ENCODE assay signal across 1 cellular context in the genomic region with DNA sequence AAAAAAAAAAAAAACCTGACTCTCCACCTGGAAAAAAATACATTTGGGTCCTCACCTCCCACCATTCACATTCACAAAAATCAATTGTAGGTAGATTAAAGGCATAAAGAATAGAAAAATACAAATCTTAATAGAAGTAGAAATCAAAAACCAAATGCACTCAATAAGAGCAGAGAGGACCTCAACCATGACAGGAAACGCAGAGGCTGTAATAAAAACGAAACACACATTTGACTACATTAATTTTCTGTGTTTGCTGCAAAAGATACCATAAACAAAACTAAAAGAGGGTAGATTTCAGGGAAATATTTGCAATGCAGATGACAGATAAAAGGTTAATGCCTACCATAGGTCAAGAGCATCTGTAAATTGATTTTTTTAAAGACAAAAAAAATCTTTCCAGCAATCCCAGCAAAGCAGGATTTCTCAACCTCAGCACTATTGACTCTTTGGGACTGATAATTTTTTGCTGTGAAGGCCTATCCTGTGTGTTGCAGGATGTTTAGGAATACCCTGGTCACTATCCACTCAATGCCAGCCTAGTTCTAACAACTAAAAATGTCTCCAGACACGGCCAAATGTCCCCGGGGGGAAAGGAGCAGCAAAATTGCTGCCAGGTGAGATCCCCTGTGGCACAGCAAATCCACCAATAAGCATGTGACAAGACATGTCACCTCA.
TF ChIP-seq lines count a peak whose summit lies in the region.

No MANE protein-coding gene starts in this region.

TF ChIP-seq in HepG2, 621 proteins besides CTCF, POLR2A, EP300 and RAD21 (continued from another document):
- TF ChIP-seq ZNF546 (CRISPR knock-in tag; conservative IDR thresholded peaks at IDR 0.05), result no peak
- no peak for TF ChIP-seq HMGA1 (CRISPR knock-in tag; conservative IDR thresholded peaks at IDR 0.05)
- TF ChIP-seq KLF12 (CRISPR knock-in tag; IDR thresholded peaks at IDR 0.05; ENCODE audit: borderline replicate concordance), result no peak
- no peak for TF ChIP-seq ZNF703 (CRISPR knock-in tag; IDR thresholded peaks at IDR 0.05; ENCODE audit: borderline replicate concordance)
- no peak for TF ChIP-seq GATAD2A (CRISPR knock-in tag; IDR thresholded peaks at IDR 0.05)
- TF ChIP-seq, protein P1, sequence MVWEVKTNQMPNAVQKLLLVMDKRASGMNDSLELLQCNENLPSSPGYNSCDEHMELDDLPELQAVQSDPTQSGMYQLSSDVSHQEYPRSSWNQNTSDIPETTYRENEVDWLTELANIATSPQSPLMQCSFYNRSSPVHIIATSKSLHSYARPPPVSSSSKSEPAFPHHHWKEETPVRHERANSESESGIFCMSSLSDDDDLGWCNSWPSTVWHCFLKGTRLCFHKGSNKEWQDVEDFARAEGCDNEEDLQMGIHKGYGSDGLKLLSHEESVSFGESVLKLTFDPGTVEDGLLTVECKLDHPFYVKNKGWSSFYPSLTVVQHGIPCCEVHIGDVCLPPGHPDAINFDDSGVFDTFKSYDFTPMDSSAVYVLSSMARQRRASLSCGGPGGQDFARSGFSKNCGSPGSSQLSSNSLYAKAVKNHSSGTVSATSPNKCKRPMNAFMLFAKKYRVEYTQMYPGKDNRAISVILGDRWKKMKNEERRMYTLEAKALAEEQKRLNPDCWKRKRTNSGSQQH (CRISPR knock-in tag; IDR thresholded peaks at IDR 0.05; ENCODE audit: low read depth), result no peak
- no peak for TF ChIP-seq KAT8 (CRISPR knock-in tag; IDR thresholded peaks at IDR 0.05)
- TF ChIP-seq, protein P2, sequence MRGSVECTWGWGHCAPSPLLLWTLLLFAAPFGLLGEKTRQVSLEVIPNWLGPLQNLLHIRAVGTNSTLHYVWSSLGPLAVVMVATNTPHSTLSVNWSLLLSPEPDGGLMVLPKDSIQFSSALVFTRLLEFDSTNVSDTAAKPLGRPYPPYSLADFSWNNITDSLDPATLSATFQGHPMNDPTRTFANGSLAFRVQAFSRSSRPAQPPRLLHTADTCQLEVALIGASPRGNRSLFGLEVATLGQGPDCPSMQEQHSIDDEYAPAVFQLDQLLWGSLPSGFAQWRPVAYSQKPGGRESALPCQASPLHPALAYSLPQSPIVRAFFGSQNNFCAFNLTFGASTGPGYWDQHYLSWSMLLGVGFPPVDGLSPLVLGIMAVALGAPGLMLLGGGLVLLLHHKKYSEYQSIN (CRISPR knock-in tag; IDR thresholded peaks at IDR 0.05; ENCODE audit: borderline replicate concordance), result no peak
- TF ChIP-seq ZNF816 (CRISPR knock-in tag; IDR thresholded peaks at IDR 0.05; ENCODE audit: borderline replicate concordance), result no peak
- TF ChIP-seq GZF1 (CRISPR knock-in tag; IDR thresholded peaks at IDR 0.05), result no peak
- TF ChIP-seq HNF4G (IDR thresholded peaks at IDR 0.05; ENCODE audit: borderline replicate concordance, low read depth, low read length), result no peak
- TF ChIP-seq HNF4G (CRISPR knock-in tag; IDR thresholded peaks at IDR 0.05; ENCODE audit: borderline replicate concordance, low read depth), result no peak
- no peak for TF ChIP-seq ZSCAN9 (CRISPR knock-in tag; IDR thresholded peaks at IDR 0.05; ENCODE audit: borderline replicate concordance)
- peak in 1 of 2 experiments; percentile 48; a peak in 2 of 4 replicates for TF ChIP-seq MAFK (conservative IDR thresholded peaks at IDR 0.05 in 1 of 2, IDR thresholded peaks at IDR 0.05 in 1 of 2; ENCODE audit: low read length in 2 of 2)
- no peak for TF ChIP-seq PCBP1 (IDR thresholded peaks at IDR 0.05; ENCODE audit: borderline replicate concordance, low read depth, low read length)
- TF ChIP-seq, protein P3, sequence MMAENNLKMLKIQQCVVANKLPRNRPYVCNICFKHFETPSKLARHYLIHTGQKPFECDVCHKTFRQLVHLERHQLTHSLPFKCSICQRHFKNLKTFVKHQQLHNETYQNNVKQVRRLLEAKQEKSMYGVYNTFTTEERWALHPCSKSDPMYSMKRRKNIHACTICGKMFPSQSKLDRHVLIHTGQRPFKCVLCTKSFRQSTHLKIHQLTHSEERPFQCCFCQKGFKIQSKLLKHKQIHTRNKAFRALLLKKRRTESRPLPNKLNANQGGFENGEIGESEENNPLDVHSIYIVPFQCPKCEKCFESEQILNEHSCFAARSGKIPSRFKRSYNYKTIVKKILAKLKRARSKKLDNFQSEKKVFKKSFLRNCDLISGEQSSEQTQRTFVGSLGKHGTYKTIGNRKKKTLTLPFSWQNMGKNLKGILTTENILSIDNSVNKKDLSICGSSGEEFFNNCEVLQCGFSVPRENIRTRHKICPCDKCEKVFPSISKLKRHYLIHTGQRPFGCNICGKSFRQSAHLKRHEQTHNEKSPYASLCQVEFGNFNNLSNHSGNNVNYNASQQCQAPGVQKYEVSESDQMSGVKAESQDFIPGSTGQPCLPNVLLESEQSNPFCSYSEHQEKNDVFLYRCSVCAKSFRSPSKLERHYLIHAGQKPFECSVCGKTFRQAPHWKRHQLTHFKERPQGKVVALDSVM (CRISPR knock-in tag; IDR thresholded peaks at IDR 0.05), result no peak
- TF ChIP-seq, protein P4, sequence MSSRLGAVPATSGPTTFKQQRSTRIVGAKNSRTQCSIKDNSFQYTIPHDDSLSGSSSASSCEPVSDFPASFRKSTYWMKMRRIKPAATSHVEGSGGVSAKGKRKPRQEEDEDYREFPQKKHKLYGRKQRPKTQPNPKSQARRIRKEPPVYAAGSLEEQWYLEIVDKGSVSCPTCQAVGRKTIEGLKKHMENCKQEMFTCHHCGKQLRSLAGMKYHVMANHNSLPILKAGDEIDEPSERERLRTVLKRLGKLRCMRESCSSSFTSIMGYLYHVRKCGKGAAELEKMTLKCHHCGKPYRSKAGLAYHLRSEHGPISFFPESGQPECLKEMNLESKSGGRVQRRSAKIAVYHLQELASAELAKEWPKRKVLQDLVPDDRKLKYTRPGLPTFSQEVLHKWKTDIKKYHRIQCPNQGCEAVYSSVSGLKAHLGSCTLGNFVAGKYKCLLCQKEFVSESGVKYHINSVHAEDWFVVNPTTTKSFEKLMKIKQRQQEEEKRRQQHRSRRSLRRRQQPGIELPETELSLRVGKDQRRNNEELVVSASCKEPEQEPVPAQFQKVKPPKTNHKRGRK (CRISPR knock-in tag; IDR thresholded peaks at IDR 0.05), result no peak
